ENCODE assay signal across 2 cellular contexts in genomic region chr6:41691426-41692079, GRCh38.
TF ChIP-seq lines count a peak whose summit lies in the region.

No MANE protein-coding gene starts in this region.

TF ChIP-seq in GM23338, 12 proteins besides CTCF, POLR2A, EP300 and RAD21:
- no peak for TF ChIP-seq ETS1 (IDR thresholded peaks at IDR 0.05)
- TF ChIP-seq CREB1 (CRISPR knock-in tag; IDR thresholded peaks at IDR 0.05; ENCODE audit: low read depth), result no peak
- no peak for TF ChIP-seq EZH2 (IDR thresholded peaks at IDR 0.05; ENCODE audit: low read depth, unreplicated experiment)
- no peak for TF ChIP-seq STAT1 (IDR thresholded peaks at IDR 0.05; ENCODE audit: unreplicated experiment)
- no peak for TF ChIP-seq ZNF331 (CRISPR knock-in tag; IDR thresholded peaks at IDR 0.05; ENCODE audit: low read depth)
TF ChIP-seq in GM23338: peak in this region for 0.

TF ChIP-seq in K562, 482 proteins besides CTCF, POLR2A, EP300 and RAD21:
- TF ChIP-seq ZBTB43 (CRISPR knock-in tag; IDR thresholded peaks at IDR 0.05) (no peak), ZNF232 (CRISPR knock-in tag; IDR thresholded peaks at IDR 0.05) (no peak), SAFB2 (IDR thresholded peaks at IDR 0.05; ENCODE audit: borderline replicate concordance, low read depth, low read length, severe bottlenecking) (no peak), SNRNP70 (optimal IDR thresholded peaks at IDR 0.05; ENCODE audit: low read depth, low read length) (no peak), HNRNPLL (IDR thresholded peaks at IDR 0.05; ENCODE audit: low read depth, low read length, poor library complexity, severe bottlenecking) (no peak), ZFP30 (CRISPR knock-in tag; IDR thresholded peaks at IDR 0.05; ENCODE audit: borderline replicate concordance) (no peak), BCOR (IDR thresholded peaks at IDR 0.05) (peak; percentile 57), ZNF79 (CRISPR knock-in tag; IDR thresholded peaks at IDR 0.05; ENCODE audit: low read depth) (no peak), ZNF354B (CRISPR knock-in tag; IDR thresholded peaks at IDR 0.05) (no peak), ZFP36 (IDR thresholded peaks at IDR 0.05; ENCODE audit: low read depth, low read length, partially characterized antibody) (peak; percentile 17), L3MBTL2 (IDR thresholded peaks at IDR 0.05) (no peak), SMARCA5 (IDR thresholded peaks at IDR 0.05) (peak; percentile 55; the same call in 1 of the 2 replicates), ZNF408 (CRISPR knock-in tag; IDR thresholded peaks at IDR 0.05; ENCODE audit: low read depth) (no peak), KAT2B (IDR thresholded peaks at IDR 0.05; ENCODE audit: low read depth, low read length) (no peak), TOE1 (IDR thresholded peaks at IDR 0.05; ENCODE audit: borderline replicate concordance) (no peak), TOE1 (CRISPR knock-in tag; IDR thresholded peaks at IDR 0.05; ENCODE audit: borderline replicate concordance, low read depth) (no peak), SAFB (IDR thresholded peaks at IDR 0.05; ENCODE audit: borderline replicate concordance, low read depth, low read length) (no peak), ETS1 (conservative IDR thresholded peaks at IDR 0.05; ENCODE audit: control insufficient read depth, low read depth, low read length) (no peak), TAL1 (IDR thresholded peaks at IDR 0.05) (no peak), BHLHE40 (IDR thresholded peaks at IDR 0.05; ENCODE audit: low read length) (no peak), PHF21A (IDR thresholded peaks at IDR 0.05; ENCODE audit: borderline replicate concordance, low read depth) (no peak), ZNF316 (IDR thresholded peaks at IDR 0.05) (no peak), MGA (IDR thresholded peaks at IDR 0.05) (no peak), HSF4 (CRISPR knock-in tag; IDR thresholded peaks at IDR 0.05; ENCODE audit: borderline replicate concordance) (no peak), SIN3B (IDR thresholded peaks at IDR 0.05; ENCODE audit: low read depth) (no peak), EZH2 (IDR thresholded peaks at IDR 0.05; ENCODE audit: borderline replicate concordance, low read depth, low read length) (no peak), ARHGAP35 (IDR thresholded peaks at IDR 0.05; ENCODE audit: partially characterized antibody) (no peak), KDM1A (IDR thresholded peaks at IDR 0.05) (peak in 1 of 2 experiments; percentile 16; a peak in 1 of 4 replicates)
- TF ChIP-seq, protein P1, sequence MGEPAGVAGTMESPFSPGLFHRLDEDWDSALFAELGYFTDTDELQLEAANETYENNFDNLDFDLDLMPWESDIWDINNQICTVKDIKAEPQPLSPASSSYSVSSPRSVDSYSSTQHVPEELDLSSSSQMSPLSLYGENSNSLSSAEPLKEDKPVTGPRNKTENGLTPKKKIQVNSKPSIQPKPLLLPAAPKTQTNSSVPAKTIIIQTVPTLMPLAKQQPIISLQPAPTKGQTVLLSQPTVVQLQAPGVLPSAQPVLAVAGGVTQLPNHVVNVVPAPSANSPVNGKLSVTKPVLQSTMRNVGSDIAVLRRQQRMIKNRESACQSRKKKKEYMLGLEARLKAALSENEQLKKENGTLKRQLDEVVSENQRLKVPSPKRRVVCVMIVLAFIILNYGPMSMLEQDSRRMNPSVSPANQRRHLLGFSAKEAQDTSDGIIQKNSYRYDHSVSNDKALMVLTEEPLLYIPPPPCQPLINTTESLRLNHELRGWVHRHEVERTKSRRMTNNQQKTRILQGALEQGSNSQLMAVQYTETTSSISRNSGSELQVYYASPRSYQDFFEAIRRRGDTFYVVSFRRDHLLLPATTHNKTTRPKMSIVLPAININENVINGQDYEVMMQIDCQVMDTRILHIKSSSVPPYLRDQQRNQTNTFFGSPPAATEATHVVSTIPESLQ (CRISPR knock-in tag; IDR thresholded peaks at IDR 0.05), result no peak
